26 cellular contexts compared by ENCODE assay signal in the genomic region with DNA sequence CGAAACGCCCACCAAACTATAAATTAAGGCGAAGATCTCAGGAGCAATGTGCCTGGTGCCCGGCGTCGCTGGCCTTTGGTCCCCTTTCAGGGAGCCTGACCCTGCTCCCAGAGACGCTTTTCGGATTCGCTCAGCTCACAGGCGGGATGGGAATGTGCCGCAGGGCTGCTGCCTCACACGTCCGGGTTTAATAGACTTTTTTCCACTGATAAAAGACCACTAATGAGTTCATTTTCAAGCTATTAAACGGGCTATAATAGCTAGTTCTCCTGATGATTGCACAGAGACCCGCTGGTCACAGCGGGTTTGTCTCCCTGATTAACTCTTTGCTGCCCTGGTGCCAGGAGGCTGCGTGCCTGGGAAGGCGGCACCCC.
DNase-seq lines count a peak whose midpoint lies in the region; ATAC-seq and TF ChIP-seq lines count a peak whose summit lies in the region.
"Had no signal": no experiment of that assay in that cellular context is flagged by ENCODE, and none has a peak within 500 bp of the region (broad histone marks: within the 10 kb centered on the region; RNA-seq: fewer than 3 reads in every experiment).

No MANE protein-coding gene starts in this region.

- H3K27me3 Mint-ChIP-seq in IgD-negative memory B cell (peaks cover 47% of the 10 kb centered on the region), neural progenitor cell (ENCODE audit: insufficient read depth, low read depth) (peaks cover 3% of the 10 kb centered on the region), T-helper 17 cell (peaks cover 79% of the 10 kb centered on the region)

- peak overlapping the region; percentile 85 for H2AFZ ChIP-seq in neural progenitor cell (replicated peaks)

- WGBS in iPS DF 6.9 (ENCODE audit: insufficient coverage, insufficient read length): no CpG with 5 or more reads among the region's 18 CpGs

- H3K27ac ChIP-seq in iPS DF 6.9 (ENCODE audit: low read length): no peak overlapping the region
- H3K27ac ChIP-seq in neural progenitor cell: no peak overlapping the region
- H3K27ac ChIP-seq: esophagus squamous epithelium, tibial artery had no signal

- ATAC-seq in T-helper 17 cell (no peak), HG03135 (IDR thresholded peaks at IDR 0.05; ENCODE audit: unreplicated experiment) (no peak)
- ATAC-seq: PC-3 had no signal

- H3K4me3 ChIP-seq in iPS DF 6.9 (ENCODE audit: low read length) (peak overlapping the region; percentile 6; the same call in 1 of the 2 replicates), neural progenitor cell (peak overlapping the region; percentile 20)
- H3K4me3 ChIP-seq: esophagus squamous epithelium, tibial artery had no signal

- H3K27ac Mint-ChIP-seq in IgD-negative memory B cell: no peak overlapping the region
- peak overlapping the region; percentile 39 for H3K27ac Mint-ChIP-seq in neural progenitor cell
- no peak overlapping the region for H3K27ac Mint-ChIP-seq in T-helper 17 cell
- H3K27ac Mint-ChIP-seq: activated CD4-positive, alpha-beta memory T cell treated with anti-CD3 and anti-CD28 coated beads, Interleukin-2, amount 10 ng/mL, durations not matched to agents 7 days and 5 days; activated naive CD4-positive, alpha-beta T cell treated with anti-CD3 and anti-CD28 coated beads for 36 hours had no signal

- H3K36me3 ChIP-seq in iPS DF 6.9 (ENCODE audit: control insufficient read depth, insufficient read depth, low read length) (no peaks in the 10 kb centered on the region), neural progenitor cell (no peaks in the 10 kb centered on the region)
- H3K36me3 ChIP-seq: esophagus squamous epithelium, tibial artery had no signal

- H3K27me3 ChIP-seq in iPS DF 6.9 (ENCODE audit: control insufficient read depth, insufficient read depth, low read length) (no peaks in the 10 kb centered on the region), neural progenitor cell (no peaks in the 10 kb centered on the region)

- H3K9me3 Mint-ChIP-seq in IgD-negative memory B cell: no peaks in the 10 kb centered on the region
- no peaks in the 10 kb centered on the region for H3K9me3 Mint-ChIP-seq in neural progenitor cell
- H3K9me3 Mint-ChIP-seq: activated CD4-positive, alpha-beta memory T cell treated with anti-CD3 and anti-CD28 coated beads, Interleukin-2, amount 10 ng/mL, durations not matched to agents 7 days and 5 days; activated naive CD4-positive, alpha-beta T cell treated with anti-CD3 and anti-CD28 coated beads for 36 hours had no signal

- H3K4me2 ChIP-seq in neural progenitor cell: peak overlapping the region; percentile 77

- H3K4me1 Mint-ChIP-seq in IgD-negative memory B cell (peaks cover 0 to 8% (median 4%) of the 10 kb centered on the region in 3 donors), neural progenitor cell (peaks cover 52% of the 10 kb centered on the region), T-helper 17 cell (peaks cover 13% of the 10 kb centered on the region)
- H3K4me1 Mint-ChIP-seq: activated CD4-positive, alpha-beta memory T cell treated with anti-CD3 and anti-CD28 coated beads, Interleukin-2, amount 10 ng/mL, durations not matched to agents 7 days and 5 days had no signal

- DNase-seq in ELF-1 (ENCODE audit: low read depth, low spot score) (peak; percentile 44), iPS DF 6.9 (ENCODE audit: low read depth, low spot score) (no peak), neural progenitor cell (ENCODE audit: low spot score) (no peak), NCI-H1930 (lab: John Stamatoyannopoulos, UW) (no peak), Ammon's horn (ENCODE audit: low spot score) (no peak), T-helper 17 cell (no peak)
- DNase-seq: activated CD4-positive, alpha-beta memory T cell treated with anti-CD3 and anti-CD28 coated beads, Interleukin-2, amount 10 ng/mL, durations not matched to agents 7 days and 5 days; activated naive CD4-positive, alpha-beta T cell treated with anti-CD3 and anti-CD28 coated beads for 36 hours; activated T-cell treated with anti-CD3 and anti-CD28 coated beads, Interleukin-2, amount 50 U/mL, for 1 hour; caudate nucleus; DND-41; effector CD4-positive, alpha-beta T cell; esophagus squamous epithelium; Kasumi-1; kidney glomerular epithelial cell; midbrain; NCI-H1105; NCI-H2171; NCI-H774; nucleus accumbens; PC-3; SHP77 treated with DMSO at 0.1 percent for 48 hours; stimulated activated CD4-positive, alpha-beta T cell treated with anti-CD3 and anti-CD28 coated beads, Interleukin-15, amount 100 ng/mL, for 24 hours; tibial artery had no signal

- H3K4me1 ChIP-seq in iPS DF 6.9 (ENCODE audit: control insufficient read depth, insufficient read depth, low read length): peaks cover 1% of the 10 kb centered on the region; the same call in 1 of the 2 replicates
- H3K4me1 ChIP-seq in neural progenitor cell: peaks cover 35% of the 10 kb centered on the region
- H3K4me1 ChIP-seq: tibial artery had no signal

- peak overlapping the region in 3 of 4 donors; percentile 0 to 80 (median 76) for H3K4me3 Mint-ChIP-seq in IgD-negative memory B cell
- H3K4me3 Mint-ChIP-seq in neural progenitor cell: peak overlapping the region; percentile 76
- no peak overlapping the region for H3K4me3 Mint-ChIP-seq in T-helper 17 cell
- H3K4me3 Mint-ChIP-seq: activated CD4-positive, alpha-beta memory T cell treated with anti-CD3 and anti-CD28 coated beads, Interleukin-2, amount 10 ng/mL, durations not matched to agents 7 days and 5 days; activated naive CD4-positive, alpha-beta T cell treated with anti-CD3 and anti-CD28 coated beads for 36 hours had no signal

- no peak for TF ChIP-seq CTCF in neural progenitor cell (IDR thresholded peaks at IDR 0.05)

- no peak overlapping the region for H3K9ac ChIP-seq in neural progenitor cell

- H3K9me3 ChIP-seq in iPS DF 6.9 (ENCODE audit: control insufficient read depth, insufficient read depth, low read length) (no peaks in the 10 kb centered on the region), neural progenitor cell (ENCODE audit: low read depth) (no peaks in the 10 kb centered on the region), T-helper 17 cell (ENCODE audit: control insufficient read depth, low read length, poor library complexity, severe bottlenecking) (no peaks in the 10 kb centered on the region)
- H3K9me3 ChIP-seq: esophagus squamous epithelium, tibial artery had no signal

- no peaks in the 10 kb centered on the region for H3K79me2 ChIP-seq in neural progenitor cell (ENCODE audit: low read depth)

- H3K36me3 Mint-ChIP-seq in IgD-negative memory B cell (peaks cover 2% of the 10 kb centered on the region), neural progenitor cell (no peaks in the 10 kb centered on the region), T-helper 17 cell (ENCODE audit: low read depth) (peaks cover 4% of the 10 kb centered on the region)

- H4K20me1 ChIP-seq in neural progenitor cell (ENCODE audit: low read depth): no peaks in the 10 kb centered on the region

- peaks cover 17% of the 10 kb centered on the region for H3F3A ChIP-seq in neural progenitor cell (ENCODE audit: low read depth)
